10 cellular contexts compared by ENCODE assay signal in the genomic region with DNA sequence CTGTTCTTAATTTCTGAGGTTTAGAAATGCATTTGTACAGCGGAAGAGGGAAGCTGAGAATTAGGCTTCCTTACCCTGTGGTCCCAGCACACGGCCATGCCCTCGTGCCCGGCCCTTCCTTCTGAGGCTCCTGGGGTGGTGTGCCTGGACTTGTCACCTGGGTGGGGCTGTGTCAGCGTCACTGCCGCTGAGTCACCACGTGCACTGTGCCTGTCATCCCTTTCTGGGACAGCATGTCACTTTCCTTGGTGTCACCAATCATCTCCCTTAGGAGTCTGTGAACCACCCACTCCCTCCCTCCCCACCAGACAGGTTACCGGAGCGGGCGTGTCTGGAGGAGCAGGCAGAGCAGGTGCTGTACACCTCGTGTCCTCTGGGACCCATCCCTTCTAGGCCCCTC.
A peak's percentile ranks its signal among the peaks of the same experiment; 100 is the strongest.
DNase-seq lines count a peak whose midpoint lies in the region; ATAC-seq and TF ChIP-seq lines count a peak whose summit lies in the region.
"Had no signal": no experiment of that assay in that cellular context is flagged by ENCODE, and none has a peak within 500 bp of the region (broad histone marks: within the 10 kb centered on the region; RNA-seq: fewer than 3 reads in every experiment).

No MANE protein-coding gene starts in this region.

- 85 to 89% methylated on average over 11 of the region's 11 CpGs for WGBS in aorta, 2 donors

- H3K36me3 Mint-ChIP-seq in WTC11 = peaks cover 4% of the 10 kb centered on the region; the same call in 1 of the 2 replicates

- H3K4me3 ChIP-seq in aorta (ENCODE audit: low read length in 2 of 2) = no peak overlapping the region

- H3K4me3 Mint-ChIP-seq in WTC11 = no peak overlapping the region

- H3K9me3 ChIP-seq in aorta (ENCODE audit: control insufficient read depth, low read length) = no peaks in the 10 kb centered on the region

- no peaks in the 10 kb centered on the region for H3K4me1 ChIP-seq in aorta (ENCODE audit: control insufficient read depth in 1 of 2, insufficient read depth in 2 of 2, low read length in 2 of 2)
- H3K4me1 ChIP-seq: parathyroid adenoma had no signal

- POLR2A ChIA-PET in WTC11 (lab: Charles Lee) = no interaction called here

- TF ChIP-seq CTCF in WTC11 (IDR thresholded peaks at IDR 0.05) = no peak

- no peaks in the 10 kb centered on the region for H3K27me3 ChIP-seq in aorta (ENCODE audit: control insufficient read depth in 1 of 2, insufficient read depth in 2 of 2, low read length in 1 of 2)

- H3K4me1 Mint-ChIP-seq in WTC11 = no peaks in the 10 kb centered on the region

- H3K27ac ChIP-seq in aorta (ENCODE audit: low read depth in 1 of 2, low read length in 2 of 2) = no peak overlapping the region
- H3K27ac ChIP-seq: parathyroid adenoma had no signal

- DNase-seq in left ventricle myocardium superior (peak; percentile 10), Right ventricle myocardium inferior (ENCODE audit: missing footprints) (no peak), WTC11 (ENCODE audit: low spot score) (no peak), head of caudate nucleus (peak; percentile 39 to 92 (median 76)), aorta (peak; percentile 34 to 57), foreskin melanocyte (no peak), NCI-H748 (lab: John Stamatoyannopoulos, UW; ENCODE audit: unreplicated experiment) (no peak), NCI-H2196 treated with DMSO at 0.1 percent for 48 hours (lab: John Stamatoyannopoulos, UW; ENCODE audit: unreplicated experiment) (no peak)
- DNase-seq: H7 had no signal

- ATAC-seq in left ventricle myocardium superior (no peak), Right ventricle myocardium inferior (no peak), WTC11 (no peak), aorta (ENCODE audit: low FRiP score) (no peak)

- peak overlapping the region; percentile 49; the same call in 1 of the 2 replicates for H3K27ac Mint-ChIP-seq in WTC11

- no peaks in the 10 kb centered on the region for H3K9me3 Mint-ChIP-seq in WTC11

- CTCF ChIA-PET in WTC11 (lab: Charles Lee) = no interaction called here

- intact Hi-C loops in left ventricle myocardium superior (cut with micrococcal nuclease) = no loop called here
- intact Hi-C loops in Right ventricle myocardium inferior (cut with DNase I) = no loop called here
- intact Hi-C loops in head of caudate nucleus (cut with DNase I) = no loop called here
- intact Hi-C loops in aorta (cut with DNase I) = no loop called here

- no peaks in the 10 kb centered on the region for H3K36me3 ChIP-seq in aorta (ENCODE audit: control insufficient read depth in 1 of 2, insufficient read depth in 2 of 2, low read length in 1 of 2)

- H3K27me3 Mint-ChIP-seq in WTC11 (ENCODE audit: low read depth) = no peaks in the 10 kb centered on the region

TF ChIP-seq in WTC11, 78 proteins besides CTCF, POLR2A, EP300 and RAD21:
- TF ChIP-seq RELA (CRISPR knock-in tag; IDR thresholded peaks at IDR 0.05; ENCODE audit: borderline replicate concordance) = no peak
- TF ChIP-seq, protein P1, sequence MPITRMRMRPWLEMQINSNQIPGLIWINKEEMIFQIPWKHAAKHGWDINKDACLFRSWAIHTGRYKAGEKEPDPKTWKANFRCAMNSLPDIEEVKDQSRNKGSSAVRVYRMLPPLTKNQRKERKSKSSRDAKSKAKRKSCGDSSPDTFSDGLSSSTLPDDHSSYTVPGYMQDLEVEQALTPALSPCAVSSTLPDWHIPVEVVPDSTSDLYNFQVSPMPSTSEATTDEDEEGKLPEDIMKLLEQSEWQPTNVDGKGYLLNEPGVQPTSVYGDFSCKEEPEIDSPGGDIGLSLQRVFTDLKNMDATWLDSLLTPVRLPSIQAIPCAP (CRISPR knock-in tag; IDR thresholded peaks at IDR 0.05) = no peak
- TF ChIP-seq HMGA2 (CRISPR knock-in tag; IDR thresholded peaks at IDR 0.05) = no peak
- TF ChIP-seq GRHL2 (CRISPR knock-in tag; IDR thresholded peaks at IDR 0.05; ENCODE audit: insufficient replicate concordance, severe bottlenecking) = no peak
- TF ChIP-seq, protein P2, sequence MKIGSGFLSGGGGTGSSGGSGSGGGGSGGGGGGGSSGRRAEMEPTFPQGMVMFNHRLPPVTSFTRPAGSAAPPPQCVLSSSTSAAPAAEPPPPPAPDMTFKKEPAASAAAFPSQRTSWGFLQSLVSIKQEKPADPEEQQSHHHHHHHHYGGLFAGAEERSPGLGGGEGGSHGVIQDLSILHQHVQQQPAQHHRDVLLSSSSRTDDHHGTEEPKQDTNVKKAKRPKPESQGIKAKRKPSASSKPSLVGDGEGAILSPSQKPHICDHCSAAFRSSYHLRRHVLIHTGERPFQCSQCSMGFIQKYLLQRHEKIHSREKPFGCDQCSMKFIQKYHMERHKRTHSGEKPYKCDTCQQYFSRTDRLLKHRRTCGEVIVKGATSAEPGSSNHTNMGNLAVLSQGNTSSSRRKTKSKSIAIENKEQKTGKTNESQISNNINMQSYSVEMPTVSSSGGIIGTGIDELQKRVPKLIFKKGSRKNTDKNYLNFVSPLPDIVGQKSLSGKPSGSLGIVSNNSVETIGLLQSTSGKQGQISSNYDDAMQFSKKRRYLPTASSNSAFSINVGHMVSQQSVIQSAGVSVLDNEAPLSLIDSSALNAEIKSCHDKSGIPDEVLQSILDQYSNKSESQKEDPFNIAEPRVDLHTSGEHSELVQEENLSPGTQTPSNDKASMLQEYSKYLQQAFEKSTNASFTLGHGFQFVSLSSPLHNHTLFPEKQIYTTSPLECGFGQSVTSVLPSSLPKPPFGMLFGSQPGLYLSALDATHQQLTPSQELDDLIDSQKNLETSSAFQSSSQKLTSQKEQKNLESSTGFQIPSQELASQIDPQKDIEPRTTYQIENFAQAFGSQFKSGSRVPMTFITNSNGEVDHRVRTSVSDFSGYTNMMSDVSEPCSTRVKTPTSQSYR (CRISPR knock-in tag; IDR thresholded peaks at IDR 0.05) = no peak
- TF ChIP-seq ZNF396 (CRISPR knock-in tag; IDR thresholded peaks at IDR 0.05; ENCODE audit: borderline replicate concordance) = no peak
- TF ChIP-seq, protein P3, sequence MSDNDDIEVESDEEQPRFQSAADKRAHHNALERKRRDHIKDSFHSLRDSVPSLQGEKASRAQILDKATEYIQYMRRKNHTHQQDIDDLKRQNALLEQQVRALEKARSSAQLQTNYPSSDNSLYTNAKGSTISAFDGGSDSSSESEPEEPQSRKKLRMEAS (CRISPR knock-in tag; IDR thresholded peaks at IDR 0.05) = no peak
- TF ChIP-seq, protein P4, sequence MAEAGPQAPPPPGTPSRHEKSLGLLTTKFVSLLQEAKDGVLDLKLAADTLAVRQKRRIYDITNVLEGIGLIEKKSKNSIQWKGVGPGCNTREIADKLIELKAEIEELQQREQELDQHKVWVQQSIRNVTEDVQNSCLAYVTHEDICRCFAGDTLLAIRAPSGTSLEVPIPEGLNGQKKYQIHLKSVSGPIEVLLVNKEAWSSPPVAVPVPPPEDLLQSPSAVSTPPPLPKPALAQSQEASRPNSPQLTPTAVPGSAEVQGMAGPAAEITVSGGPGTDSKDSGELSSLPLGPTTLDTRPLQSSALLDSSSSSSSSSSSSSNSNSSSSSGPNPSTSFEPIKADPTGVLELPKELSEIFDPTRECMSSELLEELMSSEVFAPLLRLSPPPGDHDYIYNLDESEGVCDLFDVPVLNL (CRISPR knock-in tag; IDR thresholded peaks at IDR 0.05; ENCODE audit: borderline replicate concordance, low read depth) = no peak
- TF ChIP-seq CREB1 (CRISPR knock-in tag; IDR thresholded peaks at IDR 0.05) = no peak
- TF ChIP-seq, protein P5, sequence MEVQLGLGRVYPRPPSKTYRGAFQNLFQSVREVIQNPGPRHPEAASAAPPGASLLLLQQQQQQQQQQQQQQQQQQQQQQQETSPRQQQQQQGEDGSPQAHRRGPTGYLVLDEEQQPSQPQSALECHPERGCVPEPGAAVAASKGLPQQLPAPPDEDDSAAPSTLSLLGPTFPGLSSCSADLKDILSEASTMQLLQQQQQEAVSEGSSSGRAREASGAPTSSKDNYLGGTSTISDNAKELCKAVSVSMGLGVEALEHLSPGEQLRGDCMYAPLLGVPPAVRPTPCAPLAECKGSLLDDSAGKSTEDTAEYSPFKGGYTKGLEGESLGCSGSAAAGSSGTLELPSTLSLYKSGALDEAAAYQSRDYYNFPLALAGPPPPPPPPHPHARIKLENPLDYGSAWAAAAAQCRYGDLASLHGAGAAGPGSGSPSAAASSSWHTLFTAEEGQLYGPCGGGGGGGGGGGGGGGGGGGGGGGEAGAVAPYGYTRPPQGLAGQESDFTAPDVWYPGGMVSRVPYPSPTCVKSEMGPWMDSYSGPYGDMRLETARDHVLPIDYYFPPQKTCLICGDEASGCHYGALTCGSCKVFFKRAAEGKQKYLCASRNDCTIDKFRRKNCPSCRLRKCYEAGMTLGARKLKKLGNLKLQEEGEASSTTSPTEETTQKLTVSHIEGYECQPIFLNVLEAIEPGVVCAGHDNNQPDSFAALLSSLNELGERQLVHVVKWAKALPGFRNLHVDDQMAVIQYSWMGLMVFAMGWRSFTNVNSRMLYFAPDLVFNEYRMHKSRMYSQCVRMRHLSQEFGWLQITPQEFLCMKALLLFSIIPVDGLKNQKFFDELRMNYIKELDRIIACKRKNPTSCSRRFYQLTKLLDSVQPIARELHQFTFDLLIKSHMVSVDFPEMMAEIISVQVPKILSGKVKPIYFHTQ (CRISPR knock-in tag; IDR thresholded peaks at IDR 0.05) = no peak
- no peak for TF ChIP-seq ESRRA (CRISPR knock-in tag; IDR thresholded peaks at IDR 0.05; ENCODE audit: borderline replicate concordance)
- TF ChIP-seq, protein P6, sequence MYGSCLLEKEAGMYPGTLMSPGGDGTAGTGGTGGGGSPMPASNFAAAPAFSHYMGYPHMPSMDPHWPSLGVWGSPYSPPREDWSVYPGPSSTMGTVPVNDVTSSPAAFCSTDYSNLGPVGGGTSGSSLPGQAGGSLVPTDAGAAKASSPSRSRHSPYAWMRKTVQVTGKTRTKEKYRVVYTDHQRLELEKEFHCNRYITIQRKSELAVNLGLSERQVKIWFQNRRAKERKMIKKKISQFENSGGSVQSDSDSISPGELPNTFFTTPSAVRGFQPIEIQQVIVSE (CRISPR knock-in tag; IDR thresholded peaks at IDR 0.05; ENCODE audit: borderline replicate concordance) = no peak
TF ChIP-seq in WTC11: peak in this region for 0.

Comparison
In these comparisons a context has a peak if more than half of its experiments do, and no peak if none do; other contexts are left out.
1. DNase-seq: peak in left ventricle myocardium superior (single experiment), head of caudate nucleus (42 of 42) and aorta (2 of 2); none in Right ventricle myocardium inferior (single experiment), WTC11 (single experiment), foreskin melanocyte (single experiment), NCI-H748 (single experiment) and NCI-H2196 treated with DMSO at 0.1 percent for 48 hours (single experiment).